ENCODE assay signal across 12 cellular contexts in genomic region chr2:180938419-180938818, GRCh38. TPM values are rescaled to one million over a fixed set of nuclear protein-coding genes. Genes with fewer than 3 reads are reported as not detected.
DNase-seq lines count a peak whose midpoint lies in the region; ATAC-seq and TF ChIP-seq lines count a peak whose summit lies in the region.
"Had no signal": no experiment of that assay in that cellular context is flagged by ENCODE, and none has a peak within 500 bp of the region (broad histone marks: within the 10 kb centered on the region; RNA-seq: fewer than 3 reads in every experiment).

No MANE protein-coding gene starts in this region.

- TF ChIP-seq CTCF in AG10803 (conservative IDR thresholded peaks at IDR 0.05; ENCODE audit: low read length), result no peak
- no peak for TF ChIP-seq CTCF in mammary epithelial cell (conservative IDR thresholded peaks at IDR 0.05 in 1 of 2, IDR thresholded peaks at IDR 0.05 in 1 of 2; ENCODE audit: extremely low read depth in 1 of 2, insufficient read depth in 1 of 2, low read depth in 1 of 2, low read length in 2 of 2)
- no peak for TF ChIP-seq CTCF in Calu3 (IDR thresholded peaks at IDR 0.05; ENCODE audit: unreplicated experiment)

- H3K36me3 Mint-ChIP-seq in Calu3 (ENCODE audit: insufficient read depth, unreplicated experiment) (no peaks in the 10 kb centered on the region), T-helper 17 cell (ENCODE audit: low read depth) (peaks cover 3% of the 10 kb centered on the region)

- dilution Hi-C loops in mammary epithelial cell (cut with HindIII; ENCODE audit: low sequenced_read_pairs), result no loop called here

- H3K9me3 ChIP-seq in mammary epithelial cell (replicated peaks; ENCODE audit: insufficient read depth, low read length), result no peaks in the 10 kb centered on the region
- H3K9me3 ChIP-seq in T-helper 17 cell (ENCODE audit: control insufficient read depth, low read length, poor library complexity, severe bottlenecking), result no peaks in the 10 kb centered on the region

- H3K9ac ChIP-seq in mammary epithelial cell (ENCODE audit: insufficient read depth, low read length), result no peak overlapping the region

- no peak overlapping the region for H3K4me3 Mint-ChIP-seq in Calu3 (ENCODE audit: low read depth, unreplicated experiment)
- no peak overlapping the region for H3K4me3 Mint-ChIP-seq in T-helper 17 cell
- H3K4me3 Mint-ChIP-seq: nephron had no signal

- H3K4me3 ChIP-seq in AG10803 (ENCODE audit: low read length) (no peak overlapping the region), mammary epithelial cell (replicated peaks in 1 of 3; ENCODE audit: insufficient read depth in 1 of 3, low read depth in 2 of 3, low read length in 3 of 3) (no peak overlapping the region)

- H4K20me1 ChIP-seq in mammary epithelial cell (ENCODE audit: insufficient read depth, low read length), result no peaks in the 10 kb centered on the region

- no peak overlapping the region for H2AFZ ChIP-seq in mammary epithelial cell (ENCODE audit: low read depth, low read length)

- no peaks in the 10 kb centered on the region for H3K27me3 ChIP-seq in mammary epithelial cell (ENCODE audit: insufficient read depth, low read length)

- H3K4me1 Mint-ChIP-seq in Calu3 (ENCODE audit: low read depth, unreplicated experiment) (peaks cover 16% of the 10 kb centered on the region), T-helper 17 cell (peaks cover 12% of the 10 kb centered on the region)

- intact Hi-C loops in mammary epithelial cell (cut with micrococcal nuclease) (no loop called here), Calu3 (cut with micrococcal nuclease; ENCODE audit: unreplicated experiment) (no loop called here)

- H3K27me3 Mint-ChIP-seq in Calu3 (ENCODE audit: unreplicated experiment) (no peaks in the 10 kb centered on the region), T-helper 17 cell (peaks cover 6% of the 10 kb centered on the region)

- BruUV-seq in mammary epithelial cell (replicated peaks; lab: Mats Ljungman, UMichigan) (no TSS peak), Calu3 (replicated peaks; lab: Mats Ljungman, UMichigan) (no TSS peak)

- DNase-seq in AG10803 (ENCODE audit: low read depth) (peak; percentile 84), mammary epithelial cell (peak; percentile 34), Calu3 (no peak), cortex of kidney (lab: John Stamatoyannopoulos, UW) (no peak), T-helper 17 cell (no peak)
- DNase-seq in effector CD4-positive, alpha-beta T cell, result no peak
- DNase-seq: activated T-cell treated with anti-CD3 and anti-CD28 coated beads, Interleukin-2, amount 50 U/mL, for 72 hours; AML-193; stimulated activated CD4-positive, alpha-beta T cell treated with anti-CD3 and anti-CD28 coated beads, Interleukin-1b, Interleukin-23, amount 100 ng/mL, for 48 hours had no signal

- no peaks in the 10 kb centered on the region for H3K79me2 ChIP-seq in mammary epithelial cell (ENCODE audit: insufficient read depth, low read length)

- CTCF ChIA-PET in mammary epithelial cell (lab: Charles Lee; ENCODE audit: low non-redundant PET), result interaction anchor here (0.9 kb wide), 1 partner anchor 42 kb away, joined by 8 read pairs; no protein-coding TSS in a partner anchor
- CTCF ChIA-PET in Calu3 (lab: Charles Lee), result interaction anchor here (0.6 kb wide), 1 partner anchor 45 kb away, joined by 3 read pairs; no protein-coding TSS in a partner anchor

- no peaks in the 10 kb centered on the region for H3K36me3 ChIP-seq in mammary epithelial cell (ENCODE audit: insufficient read depth, low read length)

- no peak overlapping the region for H3K27ac Mint-ChIP-seq in Calu3 (ENCODE audit: unreplicated experiment)
- no peak overlapping the region for H3K27ac Mint-ChIP-seq in T-helper 17 cell
- H3K27ac Mint-ChIP-seq: activated T-cell treated with anti-CD3 and anti-CD28 coated beads, Interleukin-2, amount 50 U/mL, for 72 hours; nephron had no signal

- in situ Hi-C loops in mammary epithelial cell (cut with MboI; ENCODE audit: low sequenced_read_pairs in 2 of 2), result no loop called here

- peaks cover 5% of the 10 kb centered on the region for H3K9me3 Mint-ChIP-seq in Calu3 (ENCODE audit: low read depth, unreplicated experiment)

- H3K4me1 ChIP-seq in mammary epithelial cell (ENCODE audit: insufficient read depth, low read length), result no peaks in the 10 kb centered on the region

- ATAC-seq in GM19035 (IDR thresholded peaks at IDR 0.05; ENCODE audit: unreplicated experiment) (peak; percentile 47), HG03039 (IDR thresholded peaks at IDR 0.05; ENCODE audit: unreplicated experiment) (peak; percentile 54), T-helper 17 cell (no peak)

- H3K27ac ChIP-seq in mammary epithelial cell (ENCODE audit: insufficient read depth, low read depth, low read length), result no peak overlapping the region

- H3K4me2 ChIP-seq in mammary epithelial cell (ENCODE audit: insufficient read depth, low read depth, low read length), result no peak overlapping the region

RNA-seq across cellular contexts. Expression of gene UBE2E3, which starts 42.0 kb away (rescaled TPM):
- 10 to 100 TPM; 65.0 to 86.3 TPM for total RNA-seq in mammary epithelial cell
- polyA plus RNA-seq in mammary epithelial cell, result 97.5 TPM
- 60.2 TPM for polyA minus RNA-seq in mammary epithelial cell
- 57.8 and 64.3 TPM in 2 replicates for total RNA-seq in Calu3 (2022)
- 10 to 100 TPM; 24.1 to 38.2 TPM for total RNA-seq in T-helper 17 cell

Comparison
In these comparisons a context has a peak if more than half of its experiments do, and no peak if none do; other contexts are left out.
1. DNase-seq: peak in AG10803 (single experiment) and mammary epithelial cell (single experiment); none in Calu3 (single experiment), cortex of kidney (single experiment), T-helper 17 cell (0 of 3) and effector CD4-positive, alpha-beta T cell (single experiment).